ENCODE assay signal across 1 cellular context in genomic region chr20:29884322-29884721, GRCh38.
TF ChIP-seq lines count a peak whose summit lies in the region.
"Not testable (repeated sequence)": the region's sequence is repeated elsewhere in the genome, so short reads cannot be mapped to it uniquely, and the experiment has no call there.

No MANE protein-coding gene starts in this region.

TF ChIP-seq in K562, 482 proteins besides CTCF, POLR2A, EP300 and RAD21 (continued from another document):
- TF ChIP-seq, protein P1, sequence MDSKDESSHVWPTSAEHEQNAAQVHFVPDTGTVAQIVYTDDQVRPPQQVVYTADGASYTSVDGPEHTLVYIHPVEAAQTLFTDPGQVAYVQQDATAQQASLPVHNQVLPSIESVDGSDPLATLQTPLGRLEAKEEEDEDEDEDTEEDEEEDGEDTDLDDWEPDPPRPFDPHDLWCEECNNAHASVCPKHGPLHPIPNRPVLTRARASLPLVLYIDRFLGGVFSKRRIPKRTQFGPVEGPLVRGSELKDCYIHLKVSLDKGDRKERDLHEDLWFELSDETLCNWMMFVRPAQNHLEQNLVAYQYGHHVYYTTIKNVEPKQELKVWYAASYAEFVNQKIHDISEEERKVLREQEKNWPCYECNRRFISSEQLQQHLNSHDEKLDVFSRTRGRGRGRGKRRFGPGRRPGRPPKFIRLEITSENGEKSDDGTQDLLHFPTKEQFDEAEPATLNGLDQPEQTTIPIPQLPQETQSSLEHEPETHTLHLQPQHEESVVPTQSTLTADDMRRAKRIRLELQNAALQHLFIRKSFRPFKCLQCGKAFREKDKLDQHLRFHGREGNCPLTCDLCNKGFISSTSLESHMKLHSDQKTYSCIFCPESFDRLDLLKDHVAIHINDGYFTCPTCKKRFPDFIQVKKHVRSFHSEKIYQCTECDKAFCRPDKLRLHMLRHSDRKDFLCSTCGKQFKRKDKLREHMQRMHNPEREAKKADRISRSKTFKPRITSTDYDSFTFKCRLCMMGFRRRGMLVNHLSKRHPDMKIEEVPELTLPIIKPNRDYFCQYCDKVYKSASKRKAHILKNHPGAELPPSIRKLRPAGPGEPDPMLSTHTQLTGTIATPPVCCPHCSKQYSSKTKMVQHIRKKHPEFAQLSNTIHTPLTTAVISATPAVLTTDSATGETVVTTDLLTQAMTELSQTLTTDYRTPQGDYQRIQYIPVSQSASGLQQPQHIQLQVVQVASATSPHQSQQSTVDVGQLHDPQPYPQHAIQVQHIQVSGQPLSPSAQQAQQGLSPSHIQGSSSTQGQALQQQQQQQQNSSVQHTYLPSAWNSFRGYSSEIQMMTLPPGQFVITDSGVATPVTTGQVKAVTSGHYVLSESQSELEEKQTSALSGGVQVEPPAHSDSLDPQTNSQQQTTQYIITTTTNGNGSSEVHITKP (IDR thresholded peaks at IDR 0.05; ENCODE audit: partially characterized antibody): peak; percentile 19
- TF ChIP-seq MBD2 (IDR thresholded peaks at IDR 0.05; ENCODE audit: borderline replicate concordance, low read depth) (peak; percentile 64; the same call in 1 of the 2 replicates), HDAC3 (IDR thresholded peaks at IDR 0.05; ENCODE audit: borderline replicate concordance, partially characterized antibody) (peak; percentile 69), TBL1XR1 (IDR thresholded peaks at IDR 0.05; ENCODE audit: low read length in 2 of 2) (peak; percentile 51 to 83; a peak in 3 of 4 replicates), ZFX (CRISPR knock-in tag; IDR thresholded peaks at IDR 0.05) (peak; percentile 39; the same call in 1 of the 2 replicates), JUND (IDR thresholded peaks at IDR 0.05; ENCODE audit: borderline replicate concordance, low read depth, low read length) (peak; percentile 62; the same call in 1 of the 2 replicates), TRIM24 (IDR thresholded peaks at IDR 0.05) (peak; percentile 94 to 97), MYC (IDR thresholded peaks at IDR 0.05; ENCODE audit: low read depth, low read length) (peak; percentile 69), HDAC2 (IDR thresholded peaks at IDR 0.05) (peak; percentile 77), CREM (IDR thresholded peaks at IDR 0.05; ENCODE audit: low read depth) (peak; percentile 61; the same call in 1 of the 2 replicates), MEIS2 (IDR thresholded peaks at IDR 0.05; ENCODE audit: partially characterized antibody) (peak; percentile 81), NCOA1 (IDR thresholded peaks at IDR 0.05; ENCODE audit: low read depth) (peak; percentile 56; the same call in 1 of the 2 replicates), EP400 (IDR thresholded peaks at IDR 0.05) (peak; percentile 49), CEBPG (CRISPR knock-in tag; IDR thresholded peaks at IDR 0.05) (peak; percentile 96), CEBPG (tag; conservative IDR thresholded peaks at IDR 0.05 in 1 of 2, IDR thresholded peaks at IDR 0.05 in 1 of 2) (peak in 1 of 2 experiments; percentile 62; a peak in 2 of 4 replicates), POLR2AphosphoS5 (IDR thresholded peaks at IDR 0.05; ENCODE audit: control insufficient read depth, insufficient read depth, low read depth, low read length) (peak; percentile 65; the same call in 1 of the 2 replicates), ATF7 (IDR thresholded peaks at IDR 0.05) (peak; percentile 61; the same call in 1 of the 2 replicates), NCOR1 (IDR thresholded peaks at IDR 0.05) (peak; percentile 87), TEAD2 (tag; IDR thresholded peaks at IDR 0.05) (0 out of 2 replicates have a peak, but pooled peaks have one; percentile 23), SMAD4 (CRISPR knock-in tag; conservative IDR thresholded peaks at IDR 0.05) (peak; percentile 88), ARID1B (IDR thresholded peaks at IDR 0.05) (peak; percentile 90)
- not testable (repeated sequence) for TF ChIP-seq JUND (tag; IDR thresholded peaks at IDR 0.05; ENCODE audit: borderline replicate concordance, low read depth, low read length); MYC (CRISPR knock-in tag; IDR thresholded peaks at IDR 0.05; ENCODE audit: borderline replicate concordance, low read depth)
- TF ChIP-seq, protein P2, sequence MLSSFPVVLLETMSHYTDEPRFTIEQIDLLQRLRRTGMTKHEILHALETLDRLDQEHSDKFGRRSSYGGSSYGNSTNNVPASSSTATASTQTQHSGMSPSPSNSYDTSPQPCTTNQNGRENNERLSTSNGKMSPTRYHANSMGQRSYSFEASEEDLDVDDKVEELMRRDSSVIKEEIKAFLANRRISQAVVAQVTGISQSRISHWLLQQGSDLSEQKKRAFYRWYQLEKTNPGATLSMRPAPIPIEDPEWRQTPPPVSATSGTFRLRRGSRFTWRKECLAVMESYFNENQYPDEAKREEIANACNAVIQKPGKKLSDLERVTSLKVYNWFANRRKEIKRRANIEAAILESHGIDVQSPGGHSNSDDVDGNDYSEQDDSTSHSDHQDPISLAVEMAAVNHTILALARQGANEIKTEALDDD (IDR thresholded peaks at IDR 0.05): peak; percentile 88
